7 cellular contexts compared by ENCODE assay signal in the genomic region with DNA sequence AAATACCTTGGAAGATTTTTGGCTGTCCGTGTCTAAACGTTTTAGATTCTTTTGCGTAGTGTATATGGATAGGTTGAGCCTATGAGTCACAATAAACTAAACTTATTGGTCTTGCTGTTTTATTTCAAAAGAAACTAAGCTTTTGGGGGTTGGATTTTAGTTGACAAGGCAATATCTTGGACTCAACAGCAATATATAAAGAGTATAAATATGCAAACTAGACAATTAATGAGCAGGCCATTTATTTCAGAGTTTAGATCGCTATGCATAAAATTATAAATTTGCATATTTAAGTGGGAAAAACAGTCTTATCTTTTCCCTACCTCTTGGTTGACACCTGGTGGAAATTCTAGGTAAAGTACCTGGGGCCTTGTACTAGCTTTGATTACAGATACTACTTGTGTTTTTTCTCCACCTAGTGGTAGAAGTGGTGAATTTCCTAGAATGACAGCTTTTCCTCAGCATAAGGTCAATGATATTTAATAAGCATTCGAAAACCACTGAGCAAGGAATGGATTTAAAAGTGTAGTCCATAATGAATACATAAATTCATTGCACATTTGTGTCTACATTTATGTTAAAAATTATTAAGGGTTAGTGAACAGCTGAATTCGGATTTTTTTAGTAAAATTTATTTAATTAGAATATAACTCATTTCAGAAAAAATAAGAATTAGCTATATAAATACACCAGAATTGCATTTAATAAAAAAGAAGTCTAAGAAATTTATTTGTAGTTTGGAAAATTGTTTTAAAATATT. TPM values are rescaled to one million over a fixed set of nuclear protein-coding genes. Genes with fewer than 3 reads are reported as not detected.
DNase-seq lines count a peak whose midpoint lies in the region; ATAC-seq, FAIRE-seq and TF ChIP-seq lines count a peak whose summit lies in the region.

No MANE protein-coding gene starts in this region.

- in situ Hi-C loops in T47D (cut with HindIII; ENCODE audit: low pct_unique_long_range_greater_than_20kb, low sequenced_read_pairs) = no loop called here

- H4K20me1 ChIP-seq in keratinocyte (ENCODE audit: control insufficient read depth, extremely low read depth, insufficient read depth, low read length) = no peaks in the 10 kb centered on the region

- peak in 1 of 3 donors; percentile 16 for TF ChIP-seq POLR2A in spleen (IDR thresholded peaks at IDR 0.05)

- H3K4me1 ChIP-seq in keratinocyte (ENCODE audit: control insufficient read depth, extremely low read depth, insufficient read depth, low read length) (peaks cover 5% of the 10 kb centered on the region), spleen (peaks cover 8 to 24% (median 13%) of the 10 kb centered on the region in 6 donors)

- intact Hi-C loops in spleen (cut with DNase I; ENCODE audit: low total_unique reads) = loop anchor here (5.0 to 10.0 kb wide), 2 partner anchors 158 to 450 kb away; no protein-coding TSS in a partner anchor

- peak overlapping the region; percentile 100 for H3K27ac ChIP-seq in keratinocyte (ENCODE audit: control insufficient read depth, insufficient read depth, low read length)
- peak overlapping the region; percentile 93 to 100 (median 99) for H3K27ac ChIP-seq in spleen

- TF ChIP-seq CTCF in keratinocyte (optimal IDR thresholded peaks at IDR 0.05 in 1 of 3, IDR thresholded peaks at IDR 0.05 in 1 of 3, conservative IDR thresholded peaks at IDR 0.05 in 1 of 3; ENCODE audit: extremely low read depth in 1 of 3, insufficient read depth in 2 of 3, low read length in 3 of 3) (peak in 2 of 3 experiments; percentile 70 to 94), spleen (IDR thresholded peaks at IDR 0.05 in 8 of 11, conservative IDR thresholded peaks at IDR 0.05 in 3 of 11) (peak; percentile 94 to 100 (median 98))

- peak; percentile 11 for ATAC-seq in GM21619 (IDR thresholded peaks at IDR 0.05; ENCODE audit: unreplicated experiment)

- H3K9me1 ChIP-seq in keratinocyte (ENCODE audit: control insufficient read depth, extremely low read depth, insufficient read depth, low read length) = no peaks in the 10 kb centered on the region

- DNase-seq in ELR (ENCODE audit: low read depth) (peak; percentile 95), M059J (ENCODE audit: low read depth) (peak; percentile 91), RCC 7860 (ENCODE audit: low spot score) (peak; percentile 76), T47D (ENCODE audit: low read depth in 1 of 2, low spot score in 1 of 2) (peak; percentile 71 to 94), keratinocyte (ENCODE audit: low read depth, low spot score) (peak; percentile 86), spleen (no peak)

- peak; percentile 86 for FAIRE-seq in RCC 7860 (lab: Jason Lieb, UNC)
- FAIRE-seq in keratinocyte (lab: Jason Lieb, UNC) = peak; percentile 29

- peak overlapping the region; percentile 86 for H2AFZ ChIP-seq in keratinocyte (ENCODE audit: control insufficient read depth, low read length)

- dilution Hi-C loops in keratinocyte (cut with MboI; ENCODE audit: extremely low pct_ligation_motif_present, low sequenced_read_pairs) = loop anchor here (25.0 kb wide), 1 partner anchor 498 kb away; no protein-coding TSS in a partner anchor

- H3K36me3 ChIP-seq in keratinocyte (ENCODE audit: control insufficient read depth in 2 of 2, extremely low read depth in 1 of 2, insufficient read depth in 2 of 2, low read length in 2 of 2) (no peaks in the 10 kb centered on the region), spleen (no peaks in the 10 kb centered on the region)

- H3K9me3 ChIP-seq in keratinocyte (ENCODE audit: control insufficient read depth, low read depth, low read length) = no peaks in the 10 kb centered on the region
- H3K9me3 ChIP-seq in spleen = no peaks in the 10 kb centered on the region

- peaks cover 13% of the 10 kb centered on the region for H3K79me2 ChIP-seq in keratinocyte (ENCODE audit: control insufficient read depth, insufficient read depth, low read length)

- H3K27me3 ChIP-seq in keratinocyte (ENCODE audit: control insufficient read depth, extremely low read depth, insufficient read depth, low read length) (no peaks in the 10 kb centered on the region), spleen (replicated peaks in 1 of 7) (no peaks in the 10 kb centered on the region)

- peak overlapping the region; percentile 99 for H3K4me2 ChIP-seq in keratinocyte (ENCODE audit: control insufficient read depth, extremely low read depth, insufficient read depth, low read depth, low read length)

- WGBS in spleen, 5 donors = 9 to 15% (median 11%) methylated on average over 6 of the region's 6 CpGs

- peak overlapping the region; percentile 100 for H3K9ac ChIP-seq in keratinocyte (ENCODE audit: control insufficient read depth, extremely low read depth, insufficient read depth, low read length)

- peak overlapping the region; percentile 75 to 99 (median 98) for H3K4me3 ChIP-seq in keratinocyte (ENCODE audit: control insufficient read depth in 2 of 3, extremely low read depth in 1 of 3, insufficient read depth in 2 of 3, low read depth in 1 of 3, low read length in 3 of 3)
- H3K4me3 ChIP-seq in spleen = peak overlapping the region in 2 of 8 donors; percentile 62 to 78

RNA-seq across cellular contexts. Expression of gene ARRDC3, which starts 1.7 kb away (rescaled TPM):
- total RNA-seq in M059J (2014; rRNA removed; shearing (Covaris generic)) = 54.3 and 60.2 TPM in 2 replicates
- 3.2 to 8.9 TPM (median 7.1 TPM) in 3 replicates for polyA plus RNA-seq in keratinocyte
- polyA plus RNA-seq in keratinocyte (2011; ENCODE audit: low read depth) = 5.4 TPM
- 1.9 and 4.0 TPM in 2 replicates for polyA plus RNA-seq in keratinocyte (2011; cell fraction: cytosol; rRNA removed)
- 4.1 and 5.0 TPM in 2 replicates for polyA plus RNA-seq in keratinocyte (2011; cell fraction: nucleus; rRNA removed)
- polyA plus RNA-seq in keratinocyte (2012; ENCODE audit: low replicate concordance) = 4.8 and 18.1 TPM in 2 replicates
- 3.7 to 28.2 TPM (median 25.4 TPM) in 3 replicates for polyA minus RNA-seq in keratinocyte
- polyA minus RNA-seq in keratinocyte (2011; cell fraction: cytosol; rRNA and poly(A)+ RNA removed) = 28.2 TPM
- 9.8 and 20.2 TPM in 2 replicates for polyA minus RNA-seq in keratinocyte (2011; cell fraction: nucleus; rRNA and poly(A)+ RNA removed)
- total RNA-seq in spleen = 100 to 1,000 TPM in 1 of 7 donors, 10 to 100 TPM in 6; 32.5 to 124 (median 52.8) TPM
- polyA plus RNA-seq in spleen = 10 to 100 TPM; 13.7 to 36.2 (median 15.5) TPM
